Comparison of ENCODE assay signal across 16 cellular contexts in genomic region chr17:55772086-55772485, GRCh38. TPM values are rescaled to one million over a fixed set of nuclear protein-coding genes. Genes with fewer than 3 reads are reported as not detected.
DNase-seq lines count a peak whose midpoint lies in the region; ATAC-seq and TF ChIP-seq lines count a peak whose summit lies in the region.
"Had no signal": no experiment of that assay in that cellular context is flagged by ENCODE, and none has a peak within 500 bp of the region (broad histone marks: within the 10 kb centered on the region; RNA-seq: fewer than 3 reads in every experiment).

No MANE protein-coding gene starts in this region.

- no CpG with 5 or more reads among the region's 7 CpGs for WGBS in H9 (ENCODE audit: extremely low coverage, insufficient read length, low lambda C conversion rate)
- WGBS in smooth muscle cell (ENCODE audit: low lambda C conversion rate): 97% methylated on average over 7 of the region's 7 CpGs

- H2BK15ac ChIP-seq in H9 (ENCODE audit: low read depth, low read length): no peak overlapping the region

- no peak overlapping the region for H3K4me2 ChIP-seq in H9 (ENCODE audit: insufficient read depth, insufficient read length, low read length)
- no peak overlapping the region for H3K4me2 ChIP-seq in PC-3 (ENCODE audit: low read length)
- no peak overlapping the region for H3K4me2 ChIP-seq in smooth muscle cell
- H3K4me2 ChIP-seq: KMS-11 had no signal

- H2BK20ac ChIP-seq in H9 (ENCODE audit: low read depth, low read length, poor library complexity, severe bottlenecking): no peak overlapping the region

- no peak overlapping the region for H3K27ac ChIP-seq in H9 (ENCODE audit: insufficient read length, low read depth, low read length)
- no peak overlapping the region for H3K27ac ChIP-seq in PC-3 (ENCODE audit: low read length)
- no peak overlapping the region for H3K27ac ChIP-seq in smooth muscle cell (ENCODE audit: low read depth)
- H3K27ac ChIP-seq in lower lobe of right lung: no peak overlapping the region
- H3K27ac ChIP-seq: KMS-11 had no signal

- H3K27ac Mint-ChIP-seq in activated naive CD4-positive, alpha-beta T cell treated with anti-CD3 and anti-CD28 coated beads for 36 hours: no peak overlapping the region
- no peak overlapping the region for H3K27ac Mint-ChIP-seq in H9

- no peaks in the 10 kb centered on the region for H3K9me3 Mint-ChIP-seq in activated naive CD4-positive, alpha-beta T cell treated with anti-CD3 and anti-CD28 coated beads for 36 hours
- H3K9me3 Mint-ChIP-seq in H9: no peaks in the 10 kb centered on the region
- H3K9me3 Mint-ChIP-seq: CD4-positive, CD25-positive, alpha-beta regulatory T cell had no signal

- intact Hi-C loops in activated naive CD4-positive, alpha-beta T cell treated with anti-CD3 and anti-CD28 coated beads for 36 hours (cut with micrococcal nuclease): loop anchor here (1.0 kb wide), 1 partner anchor 53 kb away; no protein-coding TSS in a partner anchor
- intact Hi-C loops in PC-3 (cut with micrococcal nuclease) (no loop called here), lower lobe of right lung (cut with DNase I) (no loop called here)

- H3K4me3 Mint-ChIP-seq in activated naive CD4-positive, alpha-beta T cell treated with anti-CD3 and anti-CD28 coated beads for 36 hours: no peak overlapping the region
- H3K4me3 Mint-ChIP-seq in H9: no peak overlapping the region
- H3K4me3 Mint-ChIP-seq: CD4-positive, CD25-positive, alpha-beta regulatory T cell had no signal

- H2BK12ac ChIP-seq in H9 (ENCODE audit: insufficient read length, low read depth, low read length): no peak overlapping the region

- no peak overlapping the region for H3K56ac ChIP-seq in H9 (ENCODE audit: insufficient read length, low read depth, low read length)

- no peak overlapping the region for H2BK120ac ChIP-seq in H9 (ENCODE audit: low read depth, low read length, poor library complexity, severe bottlenecking)

- H3K79me2 ChIP-seq in H9 (ENCODE audit: insufficient read depth, low read length) (no peaks in the 10 kb centered on the region), PC-3 (ENCODE audit: low read length) (no peaks in the 10 kb centered on the region), smooth muscle cell (ENCODE audit: low read depth) (no peaks in the 10 kb centered on the region)

- no peak overlapping the region for H4K5ac ChIP-seq in H9 (ENCODE audit: insufficient read length, low read depth, low read length)

- TF ChIP-seq CTCF in H9 (conservative IDR thresholded peaks at IDR 0.05) (peak; percentile 46; the same call in 2 of the 3 replicates), PC-3 (conservative IDR thresholded peaks at IDR 0.05; ENCODE audit: low read depth, low read length) (peak; percentile 33; the same call in 1 of the 2 replicates), smooth muscle cell (IDR thresholded peaks at IDR 0.05; ENCODE audit: borderline replicate concordance, insufficient read depth, poor library complexity, severe bottlenecking) (peak; percentile 4), lower lobe of right lung (IDR thresholded peaks at IDR 0.05) (no peak)

- H3K27me3 Mint-ChIP-seq in activated naive CD4-positive, alpha-beta T cell treated with anti-CD3 and anti-CD28 coated beads for 36 hours (ENCODE audit: low read depth): no peaks in the 10 kb centered on the region
- H3K27me3 Mint-ChIP-seq in H9 (ENCODE audit: low read depth): no peaks in the 10 kb centered on the region
- H3K27me3 Mint-ChIP-seq: CD4-positive, CD25-positive, alpha-beta regulatory T cell had no signal

- no peak for ATAC-seq in PC-3
- no peak for ATAC-seq in lower lobe of right lung
- ATAC-seq in HG02840 (IDR thresholded peaks at IDR 0.05; ENCODE audit: low FRiP score, unreplicated experiment): no peak

- H2AFZ ChIP-seq in H9 (ENCODE audit: low read length): no peak overlapping the region
- no peak overlapping the region for H2AFZ ChIP-seq in PC-3 (ENCODE audit: low read length)
- H2AFZ ChIP-seq in smooth muscle cell (ENCODE audit: low read depth): no peak overlapping the region

- H3K18ac ChIP-seq in H9 (ENCODE audit: insufficient read length, low read depth, low read length): no peak overlapping the region

- no peak overlapping the region for H3K14ac ChIP-seq in H9 (ENCODE audit: insufficient read depth, low read length)

- H3K79me1 ChIP-seq in H9 (ENCODE audit: insufficient read depth, low read depth, low read length, poor library complexity, severe bottlenecking): no peaks in the 10 kb centered on the region

- H3K36me3 Mint-ChIP-seq in activated naive CD4-positive, alpha-beta T cell treated with anti-CD3 and anti-CD28 coated beads for 36 hours (ENCODE audit: low read depth): peaks cover 21% of the 10 kb centered on the region
- H3K36me3 Mint-ChIP-seq in H9 (ENCODE audit: insufficient read depth in 1 of 3, low read depth in 3 of 3): peaks cover 0 to 28% (median 19%) of the 10 kb centered on the region in 3 experiments; a peak in 6 of 7 replicates

- H3K9me3 ChIP-seq in H9 (ENCODE audit: control insufficient read depth, low read depth, low read length) (no peaks in the 10 kb centered on the region), PC-3 (ENCODE audit: low read length) (no peaks in the 10 kb centered on the region), smooth muscle cell (replicated peaks; ENCODE audit: low read depth) (no peaks in the 10 kb centered on the region), lower lobe of right lung (no peaks in the 10 kb centered on the region)

- H3K27me3 ChIP-seq in H9 (ENCODE audit: insufficient read depth, low read length) (no peaks in the 10 kb centered on the region), PC-3 (ENCODE audit: low read length) (no peaks in the 10 kb centered on the region), smooth muscle cell (ENCODE audit: low read depth) (no peaks in the 10 kb centered on the region), lower lobe of right lung (ENCODE audit: low read depth) (no peaks in the 10 kb centered on the region)

- BruUV-seq in PC-3 (replicated peaks; lab: Mats Ljungman, UMichigan): no TSS peak

- H4K20me1 ChIP-seq in H9 (ENCODE audit: control insufficient read depth, insufficient read depth, insufficient read length): no peaks in the 10 kb centered on the region
- H4K20me1 ChIP-seq in PC-3 (ENCODE audit: low read length): no peaks in the 10 kb centered on the region
- H4K20me1 ChIP-seq in smooth muscle cell (ENCODE audit: low read depth): peaks cover 27% of the 10 kb centered on the region

- H3K36me3 ChIP-seq in PC-3 (ENCODE audit: low read depth, low read length) (peaks cover 19% of the 10 kb centered on the region; the same call in 1 of the 2 replicates), smooth muscle cell (ENCODE audit: low read depth) (no peaks in the 10 kb centered on the region), lower lobe of right lung (peaks cover 87% of the 10 kb centered on the region)

- no peaks in the 10 kb centered on the region for H3K23me2 ChIP-seq in H9 (ENCODE audit: insufficient read length, low read depth, low read length, poor library complexity, severe bottlenecking)

- H3K9ac ChIP-seq in H9 (ENCODE audit: extremely low read depth, insufficient read length, low read length): no peak overlapping the region
- H3K9ac ChIP-seq in PC-3 (ENCODE audit: low read length): no peak overlapping the region
- no peak overlapping the region for H3K9ac ChIP-seq in smooth muscle cell (ENCODE audit: low read depth)
- H3K9ac ChIP-seq: KMS-11 had no signal

- H3K4me1 ChIP-seq in H9 (ENCODE audit: insufficient read depth, low read length) (no peaks in the 10 kb centered on the region), PC-3 (ENCODE audit: insufficient read depth, low read length) (peaks cover 15% of the 10 kb centered on the region), smooth muscle cell (ENCODE audit: low read depth) (peaks cover 5% of the 10 kb centered on the region), lower lobe of right lung (peaks cover 14% of the 10 kb centered on the region)

- POLR2A ChIA-PET in PC-3 (lab: Charles Lee; ENCODE audit: unreplicated experiment): no interaction called here

- H3T11ph ChIP-seq in H9 (ENCODE audit: low read length): no peak overlapping the region

- no peaks in the 10 kb centered on the region for H3K9me2 ChIP-seq in PC-3 (replicated peaks; ENCODE audit: low read length)

- no peak overlapping the region for H2BK5ac ChIP-seq in H9 (ENCODE audit: insufficient read length, low read length)

- H3K4me3 ChIP-seq in PC-3 (ENCODE audit: low read length): no peak overlapping the region
- H3K4me3 ChIP-seq in smooth muscle cell: no peak overlapping the region
- no peak overlapping the region for H3K4me3 ChIP-seq in lower lobe of right lung

- H3K23ac ChIP-seq in H9 (ENCODE audit: insufficient read length, low read depth, low read length): no peak overlapping the region

- no peak overlapping the region for H4K8ac ChIP-seq in H9 (replicated peaks; ENCODE audit: insufficient read length, low read depth, low read length)

- no peak overlapping the region for H3K4ac ChIP-seq in H9 (ENCODE audit: low read depth, low read length)

- no peaks in the 10 kb centered on the region for H3K4me1 Mint-ChIP-seq in activated naive CD4-positive, alpha-beta T cell treated with anti-CD3 and anti-CD28 coated beads for 36 hours (ENCODE audit: low read depth)
- H3K4me1 Mint-ChIP-seq in H9: peaks cover 0 to 3% of the 10 kb centered on the region in 2 experiments; a peak in 1 of 4 replicates
- H3K4me1 Mint-ChIP-seq: CD4-positive, CD25-positive, alpha-beta regulatory T cell had no signal

- H3F3A ChIP-seq in PC-3 (ENCODE audit: low read length, unreplicated experiment): no peaks in the 10 kb centered on the region
- H3F3A ChIP-seq in smooth muscle cell (ENCODE audit: low read depth): peaks cover 5% of the 10 kb centered on the region

- DNase-seq in activated naive CD4-positive, alpha-beta T cell treated with anti-CD3 and anti-CD28 coated beads for 36 hours: peak; percentile 12
- DNase-seq in activated naive CD4-positive, alpha-beta T cell (lab: John Stamatoyannopoulos, UW): no peak
- DNase-seq in H9 (no peak), PC-3 (no peak), smooth muscle cell (lab: John Stamatoyannopoulos, UW; ENCODE audit: unreplicated experiment) (no peak), globus pallidus (ENCODE audit: low spot score) (no peak), lower lobe of right lung (no peak)
- DNase-seq: CD4-positive, CD25-positive, alpha-beta regulatory T cell; MM.1S; NCI-H1930; NCI-H2171; NCI-H446 treated with DMSO at 0.1 percent for 48 hours; NCI-H774; SW 1271 had no signal

- H2AK5ac ChIP-seq in H9 (ENCODE audit: insufficient read length, low read length): no peak overlapping the region

- no peak overlapping the region for H4K91ac ChIP-seq in H9 (ENCODE audit: insufficient read length, low read depth, low read length)

- CTCF ChIA-PET in activated naive CD4-positive, alpha-beta T cell treated with anti-CD3 and anti-CD28 coated beads for 36 hours (lab: Charles Lee): interaction anchor here (0.9 to 4.0 kb wide), 4 partner anchors 39 to 246 kb away, joined by 3 to 32 read pairs (median 4); no protein-coding TSS in a partner anchor
- CTCF ChIA-PET in PC-3 (lab: Charles Lee): no interaction called here

RNA-seq across cellular contexts. Expression of gene PCTP, which starts 21.2 kb away (rescaled TPM):
- total RNA-seq in activated naive CD4-positive, alpha-beta T cell treated with anti-CD3 and anti-CD28 coated beads for 36 hours: 10 to 100 TPM in 1 of 2 experiments, 1 to 10 TPM in 1; 8.8 to 10.3 TPM
- total RNA-seq in H9 (2021) (17.1 and 18.2 TPM in 2 replicates), PC-3 (2014; rRNA removed) (15.4 and 17.6 TPM in 2 replicates), smooth muscle cell (15.1 and 16.0 TPM in 2 replicates), lower lobe of right lung (28.1 TPM)
- 14.4 and 18.7 TPM in 2 replicates for polyA plus RNA-seq in smooth muscle cell

RNA-seq across cellular contexts. Expression of gene TMEM100, which starts 49.4 kb away (rescaled TPM):
- total RNA-seq in activated naive CD4-positive, alpha-beta T cell treated with anti-CD3 and anti-CD28 coated beads for 36 hours: not detected
- 0.17 TPM in 1 of 2 replicates, not detected in the other for total RNA-seq in H9 (2021)
- not detected in 2 replicates for total RNA-seq in PC-3 (2014; rRNA removed)
- 2.9 and 4.5 TPM in 2 replicates for total RNA-seq in smooth muscle cell
- polyA plus RNA-seq in smooth muscle cell: 1.9 and 2.0 TPM in 2 replicates
- 443 TPM for total RNA-seq in lower lobe of right lung
- total RNA-seq: CD4-positive, CD25-positive, alpha-beta regulatory T cell had no signal
- polyA plus RNA-seq: CD4-positive, CD25-positive, alpha-beta regulatory T cell had no signal

Comparison
In these comparisons a context has a peak if more than half of its experiments do, and no peak if none do; other contexts are left out.
1. RNA of gene TMEM100, which starts 49.4 kb away (total RNA-seq): 443 TPM in lower lobe of right lung (single experiment); 2.9 to 4.5 TPM in smooth muscle cell, 0.17 TPM in H9, not detected in activated naive CD4-positive, alpha-beta T cell treated with anti-CD3 and anti-CD28 coated beads for 36 hours and not detected in PC-3; every median in the first group is over 10 times any median in the second.